Comparison of ENCODE assay signal across 8 cellular contexts in the genomic region with DNA sequence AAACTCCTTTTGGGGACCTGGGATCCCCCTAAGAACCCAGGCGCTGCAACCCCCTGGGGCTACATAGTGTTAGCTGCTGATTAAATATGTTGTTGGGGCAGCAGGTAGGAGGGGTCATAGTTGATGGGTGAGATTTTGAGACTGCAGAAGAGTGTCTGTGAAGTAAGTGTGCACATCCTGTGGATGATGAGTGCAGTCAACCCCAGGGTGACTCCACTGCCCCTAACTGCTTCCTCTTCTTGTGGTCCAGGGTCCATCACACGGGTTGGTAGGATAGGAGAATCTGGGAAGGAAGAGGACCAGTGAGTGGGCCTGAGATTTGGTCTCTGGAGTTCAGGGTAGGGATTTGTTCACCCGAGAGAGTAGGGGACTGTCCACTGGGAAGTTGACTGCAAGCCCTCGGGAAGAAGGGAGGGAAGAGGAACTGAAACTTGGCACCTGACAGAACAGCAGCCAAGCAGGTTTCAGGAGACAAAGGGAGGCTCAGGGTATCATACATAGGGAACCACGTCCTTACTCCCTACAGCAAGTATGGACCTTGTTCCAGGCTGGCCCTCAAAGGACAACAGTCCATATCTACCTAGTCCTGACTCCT. TPM values are rescaled to one million over a fixed set of nuclear protein-coding genes. Genes with fewer than 3 reads are reported as not detected.
DNase-seq lines count a peak whose midpoint lies in the region; ATAC-seq and TF ChIP-seq lines count a peak whose summit lies in the region.

No MANE protein-coding gene starts in this region.

- TF ChIP-seq CTCF in MM.1S (IDR thresholded peaks at IDR 0.05; ENCODE audit: low read length) (no peak), ovary (IDR thresholded peaks at IDR 0.05) (no peak), SK-N-SH (IDR thresholded peaks at IDR 0.05) (no peak)

- no peaks in the 10 kb centered on the region for H3K27me3 ChIP-seq in CD4-positive, alpha-beta memory T cell (ENCODE audit: insufficient read depth, low read length)
- H3K27me3 ChIP-seq in MM.1S (replicated peaks; ENCODE audit: insufficient read depth, low read length) (no peaks in the 10 kb centered on the region), duodenal mucosa (ENCODE audit: control insufficient read depth in 1 of 2, insufficient read depth in 2 of 2, low read length in 2 of 2) (no peaks in the 10 kb centered on the region), ovary (no peaks in the 10 kb centered on the region), SK-N-SH (ENCODE audit: insufficient read depth) (no peaks in the 10 kb centered on the region)

- TF ChIP-seq POLR2A in ovary (IDR thresholded peaks at IDR 0.05) = no peak

- DNase-seq in CD4-positive, alpha-beta memory T cell = no peak
- DNase-seq in MM.1S (no peak), ovary (no peak), SK-N-SH (no peak)
- no peak for DNase-seq in stimulated activated CD8-positive, alpha-beta memory T cell treated with anti-CD3 and anti-CD28 coated beads, Interleukin-4, amount 100 ng/mL, for 48 hours

- peak overlapping the region; percentile 62 to 92 (median 82) for H3K4me3 Mint-ChIP-seq in CD4-positive, alpha-beta memory T cell

- H3K4me2 ChIP-seq in MM.1S (ENCODE audit: low read depth, low read length) = peak overlapping the region; percentile 82
- H3K4me2 ChIP-seq in SK-N-SH = no peak overlapping the region

- peaks cover 19% of the 10 kb centered on the region for H3K79me2 ChIP-seq in MM.1S (ENCODE audit: low read length)
- no peaks in the 10 kb centered on the region for H3K79me2 ChIP-seq in SK-N-SH (ENCODE audit: insufficient read depth)

- H3K9me3 ChIP-seq in CD4-positive, alpha-beta memory T cell (ENCODE audit: control insufficient read depth in 1 of 2, low read length in 2 of 2) = no peaks in the 10 kb centered on the region
- no peaks in the 10 kb centered on the region for H3K9me3 ChIP-seq in MM.1S (replicated peaks; ENCODE audit: insufficient read depth, low read length)
- no peaks in the 10 kb centered on the region for H3K9me3 ChIP-seq in duodenal mucosa (ENCODE audit: control insufficient read depth in 1 of 2, low read length in 2 of 2)
- no peaks in the 10 kb centered on the region for H3K9me3 ChIP-seq in ovary
- no peaks in the 10 kb centered on the region for H3K9me3 ChIP-seq in SK-N-SH

- peak overlapping the region in 1 of 2 donors; percentile 56 for H3K4me3 ChIP-seq in CD4-positive, alpha-beta memory T cell (ENCODE audit: low read length in 2 of 2)
- H3K4me3 ChIP-seq in MM.1S (ENCODE audit: low read length) (peak overlapping the region; percentile 65), duodenal mucosa (ENCODE audit: low read depth in 1 of 2, low read length in 2 of 2) (peak overlapping the region; percentile 56 to 69), ovary (no peak overlapping the region), SK-N-SH (ENCODE audit: low read depth in 2 of 2, low read length in 1 of 2) (no peak overlapping the region)

- whole genome bisulfite sequencing in ovary, 3 donors = 62 to 71% (median 68%) methylated on average over 5 of the region's 5 CpGs
- WGBS in SK-N-SH (ENCODE audit: low lambda C conversion rate) = 43% methylated on average over 5 of the region's 5 CpGs

- ATAC-seq in HG03460 (IDR thresholded peaks at IDR 0.05; ENCODE audit: unreplicated experiment) = no peak
- ATAC-seq in HG03342 (IDR thresholded peaks at IDR 0.05; ENCODE audit: unreplicated experiment) = no peak

- intact Hi-C loops in CD4-positive, alpha-beta memory T cell (cut with micrococcal nuclease) = loop anchor here (5.0 kb wide), 2 partner anchors 304 to 321 kb away; partner anchors contain the start of gene IGBP1
- intact Hi-C loops in ovary (cut with DNase I) = loop anchor here in 2 of 4 donors (10.0 kb wide), 1 partner anchor 102 kb away; no protein-coding TSS in a partner anchor

- no peaks in the 10 kb centered on the region for H3K9me2 ChIP-seq in MM.1S (replicated peaks; ENCODE audit: insufficient read depth, low read length)
- H3K9me2 ChIP-seq in SK-N-SH = no peaks in the 10 kb centered on the region

- no peak for TF ChIP-seq EP300 in ovary (IDR thresholded peaks at IDR 0.05)
- TF ChIP-seq EP300 in SK-N-SH (IDR thresholded peaks at IDR 0.05; ENCODE audit: borderline replicate concordance in 1 of 2, low read depth in 1 of 2, low read length in 1 of 2) = no peak

- H4K20me1 ChIP-seq in MM.1S (ENCODE audit: insufficient read depth, low read length) = no peaks in the 10 kb centered on the region
- H4K20me1 ChIP-seq in SK-N-SH (ENCODE audit: insufficient read depth) = no peaks in the 10 kb centered on the region

- no peaks in the 10 kb centered on the region for H3K36me3 ChIP-seq in CD4-positive, alpha-beta memory T cell (ENCODE audit: insufficient read depth, low read length)
- H3K36me3 ChIP-seq in MM.1S (replicated peaks; ENCODE audit: insufficient read depth, low read length) = no peaks in the 10 kb centered on the region
- H3K36me3 ChIP-seq in duodenal mucosa (ENCODE audit: control insufficient read depth in 1 of 2, insufficient read depth in 2 of 2, low read length in 2 of 2) = no peaks in the 10 kb centered on the region
- no peaks in the 10 kb centered on the region for H3K36me3 ChIP-seq in ovary
- no peaks in the 10 kb centered on the region for H3K36me3 ChIP-seq in SK-N-SH (replicated peaks in 1 of 2; ENCODE audit: control insufficient read depth in 1 of 2, insufficient read depth in 2 of 2, low read length in 1 of 2)

- peaks cover 33% of the 10 kb centered on the region for H3K4me1 ChIP-seq in CD4-positive, alpha-beta memory T cell (ENCODE audit: insufficient read depth, low read length)
- H3K4me1 ChIP-seq in MM.1S (ENCODE audit: low read length) = peaks cover 24% of the 10 kb centered on the region
- peaks cover 18 to 25% of the 10 kb centered on the region in 2 donors for H3K4me1 ChIP-seq in duodenal mucosa (ENCODE audit: control insufficient read depth in 1 of 2, insufficient read depth in 2 of 2, low read length in 2 of 2)
- no peaks in the 10 kb centered on the region for H3K4me1 ChIP-seq in ovary (ENCODE audit: insufficient read depth)
- peaks cover 0 to 4% of the 10 kb centered on the region in 2 experiments; a peak in 1 of 4 replicates for H3K4me1 ChIP-seq in SK-N-SH (ENCODE audit: control insufficient read depth in 1 of 2, insufficient read depth in 2 of 2, low read depth in 1 of 2, low read length in 1 of 2)

- H3K27ac Mint-ChIP-seq in CD4-positive, alpha-beta memory T cell = peak overlapping the region; percentile 38 to 91 (median 74)

- H3K36me3 Mint-ChIP-seq in CD4-positive, alpha-beta memory T cell = no peaks in the 10 kb centered on the region

- CTCF ChIA-PET in CD4-positive, alpha-beta memory T cell (lab: Charles Lee; ENCODE audit: partially characterized antibody) = interaction anchor here (1.5 to 4.7 kb wide), 3 partner anchors 9 to 211 kb away, joined by 5 to 23 read pairs (median 5); no protein-coding TSS in a partner anchor
- CTCF ChIA-PET in SK-N-SH (lab: Yijun Ruan, JAX) = interaction anchor here (1.3 to 3.6 kb wide), 3 partner anchors 8 to 212 kb away, joined by 4 to 16 read pairs (median 8); partner anchors contain the start of genes DLG3 and GDPD2

- POLR2A ChIA-PET in CD4-positive, alpha-beta memory T cell (lab: Charles Lee; ENCODE audit: partially characterized antibody) = interaction anchor here (1.4 to 2.8 kb wide), 2 partner anchors 18 to 320 kb away, joined by 5 to 14 read pairs; partner anchors contain the start of gene IGBP1
- POLR2A ChIA-PET in SK-N-SH (lab: Yijun Ruan, JAX) = no interaction called here

- H3K27ac ChIP-seq in CD4-positive, alpha-beta memory T cell (ENCODE audit: low read depth, low read length) = peak overlapping the region; percentile 38
- H3K27ac ChIP-seq in MM.1S (ENCODE audit: low read length) = no peak overlapping the region
- no peak overlapping the region for H3K27ac ChIP-seq in duodenal mucosa (ENCODE audit: low read depth, low read length)
- peak overlapping the region; percentile 1 to 62 for H3K27ac ChIP-seq in ovary
- H3K27ac ChIP-seq in SK-N-SH (ENCODE audit: low read depth in 2 of 2, low read length in 1 of 2) = no peak overlapping the region

- H3K9me3 Mint-ChIP-seq in CD4-positive, alpha-beta memory T cell = no peaks in the 10 kb centered on the region

- no peaks in the 10 kb centered on the region for H3K27me3 Mint-ChIP-seq in CD4-positive, alpha-beta memory T cell

- peaks cover 15% of the 10 kb centered on the region; the same call in 1 of the 2 replicates for H3F3A ChIP-seq in MM.1S (ENCODE audit: insufficient read depth, low read length)
- H3F3A ChIP-seq in SK-N-SH (replicated peaks; ENCODE audit: insufficient read depth) = no peaks in the 10 kb centered on the region

- TF ChIP-seq RAD21 in SK-N-SH (IDR thresholded peaks at IDR 0.05; ENCODE audit: low read length) = no peak

- peak overlapping the region; percentile 46; the same call in 1 of the 2 replicates for H3K9ac ChIP-seq in MM.1S (ENCODE audit: low read length)
- peak overlapping the region; percentile 47 to 66 for H3K9ac ChIP-seq in duodenal mucosa (ENCODE audit: low read depth in 1 of 2, low read length in 2 of 2)
- no peak overlapping the region for H3K9ac ChIP-seq in SK-N-SH

- peaks cover 23 to 48% (median 32%) of the 10 kb centered on the region in 4 donors for H3K4me1 Mint-ChIP-seq in CD4-positive, alpha-beta memory T cell

- H2AFZ ChIP-seq in MM.1S (ENCODE audit: low read length) = no peak overlapping the region
- no peak overlapping the region for H2AFZ ChIP-seq in SK-N-SH (ENCODE audit: low read depth)

RNA-seq across cellular contexts. Expression of gene DLG3, which starts 8.5 kb away (rescaled TPM):
- 10 to 100 TPM; 12.4 to 14.2 TPM for total RNA-seq in CD4-positive, alpha-beta memory T cell
- 10 to 100 TPM in 1 of 2 donors, 1 to 10 TPM in 1; 5.3 to 11.6 TPM for polyA plus RNA-seq in CD4-positive, alpha-beta memory T cell
- total RNA-seq in ovary = 10 to 100 TPM; 17.2 to 35.7 (median 27.3) TPM
- polyA plus RNA-seq in ovary = 10 to 100 TPM; 12.6 to 40.5 TPM
- 11.7 TPM in 2 replicates for polyA plus RNA-seq in SK-N-SH (2012; rRNA removed)
- polyA plus RNA-seq in SK-N-SH (2012; cell fraction: cytosol; rRNA removed) = 10.7 and 12.5 TPM in 2 replicates
- polyA plus RNA-seq in SK-N-SH (2012; cell fraction: nucleus; rRNA removed) = 10.4 and 14.1 TPM in 2 replicates

RNA-seq across cellular contexts. Expression of gene GDPD2, which starts 30.0 kb away (rescaled TPM):
- total RNA-seq in CD4-positive, alpha-beta memory T cell = not detected
- polyA plus RNA-seq in CD4-positive, alpha-beta memory T cell = not detected
- total RNA-seq in ovary = not detected
- polyA plus RNA-seq in ovary = not detected
- polyA plus RNA-seq in SK-N-SH (2012; rRNA removed) = 0.06 and 0.08 TPM in 2 replicates
- polyA plus RNA-seq in SK-N-SH (2012; cell fraction: cytosol; rRNA removed) = 0.03 and 0.04 TPM in 2 replicates
- 0.51 and 0.83 TPM in 2 replicates for polyA plus RNA-seq in SK-N-SH (2012; cell fraction: nucleus; rRNA removed)

Comparison
In these comparisons a context has a peak if more than half of its experiments do, and no peak if none do; other contexts are left out.
1. H3K27ac ChIP-seq: peak in CD4-positive, alpha-beta memory T cell (single experiment) and ovary (2 of 2); none in MM.1S (single experiment), duodenal mucosa (single experiment) and SK-N-SH (0 of 2).
2. H3K4me3 ChIP-seq: peak in MM.1S (single experiment) and duodenal mucosa (2 of 2); none in ovary (single experiment) and SK-N-SH (0 of 2).